ENCODE assay signal across 8 cellular contexts in the genomic region with DNA sequence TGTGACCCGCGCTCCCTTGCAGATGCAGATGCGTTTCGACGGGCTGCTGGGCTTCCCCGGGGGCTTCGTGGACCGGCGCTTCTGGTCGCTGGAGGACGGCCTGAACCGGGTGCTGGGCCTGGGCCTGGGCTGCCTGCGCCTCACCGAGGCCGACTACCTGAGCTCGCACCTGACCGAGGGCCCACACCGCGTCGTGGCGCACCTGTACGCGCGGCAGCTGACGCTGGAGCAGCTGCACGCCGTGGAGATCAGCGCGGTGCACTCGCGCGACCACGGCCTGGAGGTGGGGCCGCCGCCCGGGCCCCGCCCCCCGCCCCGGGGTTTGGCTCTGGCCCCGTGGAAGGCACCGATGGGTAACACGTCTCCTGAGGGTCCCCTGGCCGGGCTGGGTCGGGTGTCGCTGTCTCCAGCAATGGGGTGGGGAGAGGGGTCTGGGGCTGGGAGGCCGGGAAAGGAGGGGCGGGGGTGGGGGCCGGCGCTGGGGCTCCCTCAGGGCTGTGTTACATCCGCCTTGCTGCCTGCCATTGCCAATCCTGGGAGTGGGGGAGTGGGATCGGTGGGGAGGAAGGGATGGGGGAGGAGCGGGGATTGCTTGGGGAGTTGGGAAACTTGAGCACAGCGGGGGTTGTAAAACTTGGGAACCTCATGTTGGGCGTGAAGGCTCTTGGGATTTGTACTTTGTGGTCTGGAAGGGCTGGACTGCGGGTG. TPM values are rescaled to one million over a fixed set of nuclear protein-coding genes. Genes with fewer than 3 reads are reported as not detected.
DNase-seq lines count a peak whose midpoint lies in the region; ATAC-seq and TF ChIP-seq lines count a peak whose summit lies in the region.

No MANE protein-coding gene starts in this region.

- H3K36me3 ChIP-seq in Karpas-422 (ENCODE audit: insufficient read depth, low read length): no peaks in the 10 kb centered on the region; the same call in none of the 2 replicates
- H3K36me3 ChIP-seq in esophagus muscularis mucosa: peaks cover 19 to 54% (median 49%) of the 10 kb centered on the region in 4 donors

- DNase-seq in Karpas-422 (peak; percentile 78), esophagus muscularis mucosa (ENCODE audit: extremely low spot score) (no peak), naive B cell (peak; percentile 27), ureter (ENCODE audit: low spot score) (peak; percentile 59), GDM1 (lab: John Stamatoyannopoulos, UW) (no peak)
- DNase-seq in activated T-cell treated with anti-CD3 and anti-CD28 coated beads, Interleukin-2, amount 50 U/mL, for 1 hour: peak; percentile 67

- H3K4me3 Mint-ChIP-seq in naive B cell: peak overlapping the region; percentile 77 to 94 (median 86)

- H3K9ac ChIP-seq in Karpas-422 (ENCODE audit: low read length): peak overlapping the region; percentile 99

- peak overlapping the region; percentile 21 to 93 (median 72) for H3K27ac Mint-ChIP-seq in naive B cell

- H3K79me2 ChIP-seq in Karpas-422 (ENCODE audit: low read length): peaks cover 19% of the 10 kb centered on the region

- peak overlapping the region; percentile 88 for H3K4me2 ChIP-seq in Karpas-422 (ENCODE audit: low read depth, low read length, poor library complexity, severe bottlenecking)

- no peaks in the 10 kb centered on the region for H3K9me3 ChIP-seq in Karpas-422 (ENCODE audit: low read length)
- H3K9me3 ChIP-seq in esophagus muscularis mucosa: no peaks in the 10 kb centered on the region

- no peaks in the 10 kb centered on the region for H3K9me3 Mint-ChIP-seq in naive B cell

- no peaks in the 10 kb centered on the region for H3K9me2 ChIP-seq in Karpas-422 (replicated peaks; ENCODE audit: insufficient read depth, low read length)

- no peaks in the 10 kb centered on the region for H3K36me3 Mint-ChIP-seq in naive B cell

- peak; percentile 22 for ATAC-seq in GM19023 (IDR thresholded peaks at IDR 0.05; ENCODE audit: unreplicated experiment)
- peak; percentile 20 to 31 for ATAC-seq in naive B cell (ENCODE audit: low read depth in 2 of 2)

- no peaks in the 10 kb centered on the region for H3K27me3 Mint-ChIP-seq in naive B cell

- no peak for TF ChIP-seq CTCF in 22Rv1 (IDR thresholded peaks at IDR 0.05)
- TF ChIP-seq CTCF in esophagus muscularis mucosa (IDR thresholded peaks at IDR 0.05): no peak

- H3K4me1 Mint-ChIP-seq in naive B cell: peaks cover 6 to 12% (median 12%) of the 10 kb centered on the region in 3 donors

- H3K27me3 ChIP-seq in Karpas-422 (ENCODE audit: low read length) (no peaks in the 10 kb centered on the region), esophagus muscularis mucosa (no peaks in the 10 kb centered on the region)

- H3K4me3 ChIP-seq in Karpas-422 (ENCODE audit: low read length) (peak overlapping the region; percentile 100), esophagus muscularis mucosa (peak overlapping the region; percentile 88 to 98 (median 91))

- H3K27ac ChIP-seq in 22Rv1: peak overlapping the region; percentile 95
- peak overlapping the region; percentile 70 for H3K27ac ChIP-seq in Karpas-422 (ENCODE audit: low read length)
- H3K27ac ChIP-seq in esophagus muscularis mucosa (replicated peaks in 1 of 4): peak overlapping the region; percentile 84 to 94 (median 91)

- H2AFZ ChIP-seq in Karpas-422 (ENCODE audit: low read length): peak overlapping the region; percentile 36; the same call in 1 of the 2 replicates

- peaks cover 9% of the 10 kb centered on the region for H4K20me1 ChIP-seq in Karpas-422 (ENCODE audit: insufficient read depth, low read depth, low read length)

- TF ChIP-seq EP300 in esophagus muscularis mucosa (IDR thresholded peaks at IDR 0.05): no peak

- no peak for TF ChIP-seq POLR2A in esophagus muscularis mucosa (IDR thresholded peaks at IDR 0.05; ENCODE audit: low read depth)

- WGBS in esophagus muscularis mucosa: 3% methylated on average over 24 of the region's 55 CpGs

- H3K4me1 ChIP-seq in Karpas-422 (ENCODE audit: low read length): peaks cover 33% of the 10 kb centered on the region
- H3K4me1 ChIP-seq in esophagus muscularis mucosa: peaks cover 32 to 48% (median 42%) of the 10 kb centered on the region in 4 donors

- intact Hi-C loops in esophagus muscularis mucosa (cut with DNase I): no loop called here

RNA-seq across cellular contexts. Expression of a gene that starts 0.7 kb away (rescaled TPM):
- 24.0 and 53.9 TPM in 2 replicates for total RNA-seq in Karpas-422 (2014; rRNA removed; shearing (Covaris generic); ENCODE audit: low replicate concordance)
- total RNA-seq in esophagus muscularis mucosa: 10 to 100 TPM; 18.1 to 33.9 (median 24.6) TPM
- polyA plus RNA-seq in naive B cell (ENCODE audit: low read depth in 6 of 6): 100 to 1,000 TPM in 1 of 6 donors, 10 to 100 TPM in 5; 57.7 to 121 (median 76.4) TPM
- 33.1 TPM for total RNA-seq in ureter

RNA-seq across cellular contexts. Expression of a gene that starts 40.0 kb away (rescaled TPM):
- total RNA-seq in Karpas-422 (2014; rRNA removed; shearing (Covaris generic); ENCODE audit: low replicate concordance): 6.4 and 16.8 TPM in 2 replicates
- total RNA-seq in esophagus muscularis mucosa (10 to 100 TPM; 17.0 to 29.0 (median 24.7) TPM), ureter (35.3 TPM)
- 1 to 10 TPM in 5 of 6 donors, not detected in 1; 3.9 to 8.3 (median 4.4) TPM for polyA plus RNA-seq in naive B cell (ENCODE audit: low read depth in 6 of 6)

RNA-seq across cellular contexts. Expression of a gene that starts 40.2 kb away (rescaled TPM):
- total RNA-seq in Karpas-422 (2014; rRNA removed; shearing (Covaris generic); ENCODE audit: low replicate concordance): 0.22 and 3.7 TPM in 2 replicates
- total RNA-seq in esophagus muscularis mucosa (1 to 10 TPM in 2 of 4 donors, under 1 TPM in 2; 0.42 to 1.7 (median 0.94) TPM), ureter (0.91 TPM)
- under 1 TPM in 4 of 6 donors, not detected in 2; 0.30 to 0.84 (median 0.35) TPM for polyA plus RNA-seq in naive B cell (ENCODE audit: low read depth in 6 of 6)

Comparison
In these comparisons a context has a peak if more than half of its experiments do, and no peak if none do; other contexts are left out.
1. DNase-seq: peak in Karpas-422 (single experiment), activated T-cell treated with anti-CD3 and anti-CD28 coated beads, Interleukin-2, amount 50 U/mL, for 1 hour (single experiment), naive B cell (single experiment) and ureter (single experiment); none in esophagus muscularis mucosa (single experiment) and GDM1 (single experiment).
2. Peak in every context shown above with its lines, with median percentiles within 50 percentile points of each other: H3K27ac ChIP-seq.